In genomic region chr3:15305366-15305844, GRCh38 we compare ENCODE assay signal across 9 cellular contexts. TPM values are rescaled to one million over a fixed set of nuclear protein-coding genes. Genes with fewer than 3 reads are reported as not detected.
DNase-seq lines count a peak whose midpoint lies in the region; ATAC-seq and TF ChIP-seq lines count a peak whose summit lies in the region.
"Had no signal": no experiment of that assay in that cellular context is flagged by ENCODE, and none has a peak within 500 bp of the region (broad histone marks: within the 10 kb centered on the region; RNA-seq: fewer than 3 reads in every experiment).

No MANE protein-coding gene starts in this region.

- H3K27me3 Mint-ChIP-seq in activated naive CD4-positive, alpha-beta T cell treated with anti-CD3 and anti-CD28 coated beads, Interleukin-2, amount 10 ng/mL, durations not matched to agents 7 days and 5 days: no peaks in the 10 kb centered on the region

- no peak overlapping the region for H3K4me3 Mint-ChIP-seq in activated naive CD4-positive, alpha-beta T cell treated with anti-CD3 and anti-CD28 coated beads, Interleukin-2, amount 10 ng/mL, durations not matched to agents 7 days and 5 days

- H3K4me3 ChIP-seq in BJ (ENCODE audit: low read depth, low read length): no peak overlapping the region
- no peak overlapping the region for H3K4me3 ChIP-seq in astrocyte of the cerebellum (ENCODE audit: low read depth, low read length)
- H3K4me3 ChIP-seq: lung had no signal

- H3K36me3 ChIP-seq in BJ (ENCODE audit: control insufficient read depth, insufficient read depth, low read length): peaks cover 10% of the 10 kb centered on the region

- H3K27ac Mint-ChIP-seq in activated naive CD4-positive, alpha-beta T cell treated with anti-CD3 and anti-CD28 coated beads, Interleukin-2, amount 10 ng/mL, durations not matched to agents 7 days and 5 days: no peak overlapping the region

- TF ChIP-seq CTCF in BJ (IDR thresholded peaks at IDR 0.05; ENCODE audit: insufficient read depth, low read depth, low read length) (peak; percentile 31; the same call in 1 of the 2 replicates), astrocyte of the cerebellum (IDR thresholded peaks at IDR 0.05; ENCODE audit: low read depth, low read length, missing control alignments) (peak; percentile 48)

- CTCF ChIA-PET in BJ (lab: Yijun Ruan, JAX): interaction anchor here (1.1 to 1.2 kb wide), 3 partner anchors 14 to 27 kb away, joined by 3 to 5 read pairs (median 3); partner anchors contain the start of gene SH3BP5
- CTCF ChIA-PET in HEK293T (lab: Yijun Ruan, JAX): no interaction called here
- CTCF ChIA-PET in activated naive CD4-positive, alpha-beta T cell treated with anti-CD3 and anti-CD28 coated beads, Interleukin-2, amount 10 ng/mL, durations not matched to agents 7 days and 5 days (lab: Charles Lee): interaction anchor here (0.6 to 1.9 kb wide), 6 partner anchors 10 to 100 kb away, joined by 3 to 7 read pairs (median 4); partner anchors contain the start of gene SH3BP5

- ATAC-seq in GM18867 (IDR thresholded peaks at IDR 0.05; ENCODE audit: unreplicated experiment): no peak

- no peaks in the 10 kb centered on the region for H3K27me3 ChIP-seq in BJ (ENCODE audit: control insufficient read depth, insufficient read depth, low read length)

- peaks cover 79% of the 10 kb centered on the region for H3K4me1 Mint-ChIP-seq in activated naive CD4-positive, alpha-beta T cell treated with anti-CD3 and anti-CD28 coated beads, Interleukin-2, amount 10 ng/mL, durations not matched to agents 7 days and 5 days

- no peaks in the 10 kb centered on the region for H3K9me3 Mint-ChIP-seq in activated naive CD4-positive, alpha-beta T cell treated with anti-CD3 and anti-CD28 coated beads, Interleukin-2, amount 10 ng/mL, durations not matched to agents 7 days and 5 days

- POLR2A ChIA-PET in BJ (lab: Charles Lee) (no interaction called here), HEK293T (lab: Yijun Ruan, JAX) (no interaction called here)

- peaks cover 65% of the 10 kb centered on the region for H3K36me3 Mint-ChIP-seq in activated naive CD4-positive, alpha-beta T cell treated with anti-CD3 and anti-CD28 coated beads, Interleukin-2, amount 10 ng/mL, durations not matched to agents 7 days and 5 days

- DNase-seq in BJ (ENCODE audit: low read depth) (no peak), HEK293T (ENCODE audit: extremely low spot score) (peak; percentile 64), astrocyte of the cerebellum (ENCODE audit: low read depth) (no peak), lung microvascular endothelial cell (ENCODE audit: low read depth in 2 of 2) (peak; percentile 29 to 60), globus pallidus (ENCODE audit: low spot score) (no peak), NCI-H1092 (lab: John Stamatoyannopoulos, UW) (no peak)
- no peak for DNase-seq in activated naive CD4-positive, alpha-beta T cell treated with anti-CD3 and anti-CD28 coated beads, Interleukin-2, amount 10 ng/mL, durations not matched to agents 7 days and 5 days

- in situ Hi-C loops in astrocyte of the cerebellum (cut with HindIII; ENCODE audit: low sequenced_read_pairs): no loop called here

TF ChIP-seq in HEK293T, 16 proteins besides CTCF, POLR2A, EP300 and RAD21:
- TF ChIP-seq ZNF384 (IDR thresholded peaks at IDR 0.05) (no peak), LEF1 (IDR thresholded peaks at IDR 0.05; ENCODE audit: borderline replicate concordance) (no peak), CTBP1 (IDR thresholded peaks at IDR 0.05; ENCODE audit: borderline replicate concordance) (no peak), NFRKB (IDR thresholded peaks at IDR 0.05) (no peak), FOXA1 (IDR thresholded peaks at IDR 0.05) (no peak), ELF4 (IDR thresholded peaks at IDR 0.05) (no peak), PKNOX1 (IDR thresholded peaks at IDR 0.05) (no peak), TARDBP (IDR thresholded peaks at IDR 0.05) (no peak), L3MBTL2 (conservative IDR thresholded peaks at IDR 0.05) (no peak), ARNT (IDR thresholded peaks at IDR 0.05) (no peak), HDGF (IDR thresholded peaks at IDR 0.05; ENCODE audit: borderline replicate concordance) (no peak), SUZ12 (IDR thresholded peaks at IDR 0.05) (no peak), BHLHE40 (IDR thresholded peaks at IDR 0.05; ENCODE audit: borderline replicate concordance) (no peak), FOXM1 (IDR thresholded peaks at IDR 0.05; ENCODE audit: borderline replicate concordance) (no peak), FOXK2 (IDR thresholded peaks at IDR 0.05) (no peak), SP1 (IDR thresholded peaks at IDR 0.05) (no peak)
TF ChIP-seq in HEK293T: peak in this region for 0.

RNA-seq across cellular contexts. Expression of gene SH3BP5, which starts 27.0 kb away (rescaled TPM):
- 23.5 and 30.9 TPM in 2 replicates for polyA plus RNA-seq in BJ (2011; rRNA removed)
- 8.5 and 12.6 TPM in 2 replicates for polyA minus RNA-seq in BJ (2011; rRNA and poly(A)+ RNA removed)
- 42.3 and 43.4 TPM in 2 replicates for total RNA-seq in lung microvascular endothelial cell

Comparison
In these comparisons a context has a peak if more than half of its experiments do, and no peak if none do; other contexts are left out.
1. DNase-seq: peak in HEK293T (single experiment) and lung microvascular endothelial cell (2 of 2); none in BJ (single experiment), astrocyte of the cerebellum (single experiment), globus pallidus (single experiment), NCI-H1092 (single experiment) and activated naive CD4-positive, alpha-beta T cell treated with anti-CD3 and anti-CD28 coated beads, Interleukin-2, amount 10 ng/mL, durations not matched to agents 7 days and 5 days (single experiment).